In genomic region chr5:108372369-108372768, GRCh38 we compare ENCODE assay signal across 32 cellular contexts.
"Had no signal": no experiment of that assay in that cellular context is flagged by ENCODE, and none has a peak within 500 bp of the region (broad histone marks: within the 10 kb centered on the region; RNA-seq: fewer than 3 reads in every experiment).

No MANE protein-coding gene starts in this region.

- ATAC-seq: activated CD8-positive, alpha-beta memory T cell treated with anti-CD3 and anti-CD28 coated beads, Interleukin-2, amount 10 ng/mL, durations not matched to agents 7 days and 5 days had no signal

- H2AFZ ChIP-seq: PC-9 had no signal

- H3K4me2 ChIP-seq: PC-9 had no signal

- H3K36me3 ChIP-seq: ascending aorta, cardiac muscle cell had no signal

- H3K4me1 Mint-ChIP-seq: activated CD4-positive, alpha-beta memory T cell treated with anti-CD3 and anti-CD28 coated beads, Interleukin-2, amount 10 ng/mL, durations not matched to agents 7 days and 5 days; activated naive CD8-positive, alpha-beta T cell treated with anti-CD3 and anti-CD28 coated beads, Interleukin-2, amount 10 ng/mL, durations not matched to agents 7 days and 5 days had no signal

- DNase-seq: activated CD4-positive, alpha-beta memory T cell treated with anti-CD3 and anti-CD28 coated beads, Interleukin-2, amount 10 ng/mL, durations not matched to agents 7 days and 5 days; activated CD4-positive, alpha-beta T cell treated with anti-CD3 and anti-CD28 coated beads for 1 hour; activated CD4-positive, alpha-beta T cell treated with anti-CD3 and anti-CD28 coated beads for 48 hours; activated CD4-positive, CD25-positive, alpha-beta regulatory T cell; activated CD8-positive, alpha-beta memory T cell treated with anti-CD3 and anti-CD28 coated beads for 24 hours; activated CD8-positive, alpha-beta memory T cell treated with anti-CD3 and anti-CD28 coated beads, Interleukin-2, amount 10 ng/mL, durations not matched to agents 7 days and 5 days; activated CD8-positive, alpha-beta memory T cell treated with anti-CD3 and anti-CD28 coated beads, Interleukin-2, amount 50 U/mL, for 48 hours; activated gamma-delta T cell; activated naive CD4-positive, alpha-beta T cell treated with Interleukin-2 at 50 U/mL for 16 hours; activated naive CD8-positive, alpha-beta T cell treated with anti-CD3 and anti-CD28 coated beads, Interleukin-2, amount 10 ng/mL, durations not matched to agents 7 days and 5 days; amygdala; Karpas-422; NCI-H1105; NCI-H1417 treated with DMSO at 0.1 percent for 48 hours; NCI-H187 treated with DMSO at 0.1 percent for 48 hours; NCI-H2081; NCI-H2171 treated with DMSO at 0.1 percent for 48 hours; NCI-H2227 treated with DMSO at 0.1 percent for 48 hours; NCI-H446; NCI-H510A treated with DMSO at 0.1 percent for 48 hours; PC-9; Right ventricle myocardium superior; SW 1271; T-helper 1 cell; T-helper 2 cell; T-helper 9 cell had no signal

- H3K27me3 Mint-ChIP-seq: activated CD4-positive, alpha-beta memory T cell treated with anti-CD3 and anti-CD28 coated beads, Interleukin-2, amount 10 ng/mL, durations not matched to agents 7 days and 5 days; activated CD8-positive, alpha-beta memory T cell treated with anti-CD3 and anti-CD28 coated beads, Interleukin-2, amount 10 ng/mL, durations not matched to agents 7 days and 5 days; activated naive CD4-positive, alpha-beta T cell treated with anti-CD3 and anti-CD28 coated beads, Interleukin-2, amount 50 U/mL, for 24 hours; activated naive CD8-positive, alpha-beta T cell treated with anti-CD3 and anti-CD28 coated beads, Interleukin-2, amount 10 ng/mL, durations not matched to agents 7 days and 5 days; central memory CD8-positive, alpha-beta T cell had no signal

- H3K27ac Mint-ChIP-seq: activated CD4-positive, alpha-beta memory T cell treated with anti-CD3 and anti-CD28 coated beads, Interleukin-2, amount 10 ng/mL, durations not matched to agents 7 days and 5 days; activated CD8-positive, alpha-beta memory T cell treated with anti-CD3 and anti-CD28 coated beads, Interleukin-2, amount 10 ng/mL, durations not matched to agents 7 days and 5 days; activated naive CD4-positive, alpha-beta T cell treated with anti-CD3 and anti-CD28 coated beads, Interleukin-2, amount 50 U/mL, for 24 hours; activated naive CD8-positive, alpha-beta T cell treated with anti-CD3 and anti-CD28 coated beads, Interleukin-2, amount 10 ng/mL, durations not matched to agents 7 days and 5 days; activated T-helper 2 cell treated with anti-CD3 and anti-CD28 coated beads, Interferon-gamma antibody, Interleukin-2, Interleukin-4, amounts not matched to agents 10 μg/mL and 5 μg/mL and 100 μg/mL, durations not matched to agents 14 hours and 24 hours and 36 hours had no signal

- H3K4me3 ChIP-seq: ascending aorta, cardiac muscle cell, PC-9 had no signal

- H3K4me3 Mint-ChIP-seq: activated CD4-positive, alpha-beta memory T cell treated with anti-CD3 and anti-CD28 coated beads, Interleukin-2, amount 10 ng/mL, durations not matched to agents 7 days and 5 days; activated CD8-positive, alpha-beta memory T cell treated with anti-CD3 and anti-CD28 coated beads, Interleukin-2, amount 10 ng/mL, durations not matched to agents 7 days and 5 days; activated naive CD4-positive, alpha-beta T cell treated with anti-CD3 and anti-CD28 coated beads, Interleukin-2, amount 50 U/mL, for 24 hours; activated naive CD8-positive, alpha-beta T cell treated with anti-CD3 and anti-CD28 coated beads, Interleukin-2, amount 10 ng/mL, durations not matched to agents 7 days and 5 days; central memory CD8-positive, alpha-beta T cell had no signal

- H3K4me1 ChIP-seq: ascending aorta had no signal

- H3K27ac ChIP-seq: ascending aorta, cardiac muscle cell, PC-9, VCaP had no signal

- H3K27me3 ChIP-seq: ascending aorta, cardiac muscle cell had no signal
